9 cellular contexts compared by ENCODE assay signal in genomic region chr11:61963282-61964057, GRCh38. TPM values are rescaled to one million over a fixed set of nuclear protein-coding genes. Genes with fewer than 3 reads are reported as not detected.
DNase-seq lines count a peak whose midpoint lies in the region; TF ChIP-seq lines count a peak whose summit lies in the region.
"Had no signal": no experiment of that assay in that cellular context is flagged by ENCODE, and none has a peak within 500 bp of the region (broad histone marks: within the 10 kb centered on the region; RNA-seq: fewer than 3 reads in every experiment).

No MANE protein-coding gene starts in this region.

- peak in 1 of 2 experiments; percentile 81 for DNase-seq in PC-9
- DNase-seq in choroid plexus epithelial cell (ENCODE audit: low read depth) = peak; percentile 73
- peak; percentile 64 for DNase-seq in mesenteric fat pad (ENCODE audit: low spot score)
- peak in 1 of 2 donors; percentile 83 for DNase-seq in vagina (ENCODE audit: extremely low spot score in 2 of 2)
- DNase-seq in NCI-H2196 (lab: John Stamatoyannopoulos, UW; ENCODE audit: unreplicated experiment) = no peak
- no peak for DNase-seq in HEK293T (ENCODE audit: extremely low spot score)
- DNase-seq in activated gamma-delta T cell (lab: John Stamatoyannopoulos, UW) = no peak

- H3K27me3 ChIP-seq in PC-9 (ENCODE audit: insufficient read depth, low read depth) (no peaks in the 10 kb centered on the region), vagina (no peaks in the 10 kb centered on the region)

- H2AFZ ChIP-seq in PC-9 = no peak overlapping the region

- peaks cover 34% of the 10 kb centered on the region for H4K20me1 ChIP-seq in PC-9 (ENCODE audit: insufficient read depth)

- H3K4me2 ChIP-seq in PC-9 = peak overlapping the region; percentile 99

- no peak for TF ChIP-seq POLR2A in vagina (IDR thresholded peaks at IDR 0.05)

- H3K9me3 ChIP-seq in PC-9 (ENCODE audit: insufficient read depth, low read depth) (no peaks in the 10 kb centered on the region), vagina (no peaks in the 10 kb centered on the region)

- H3K9me2 ChIP-seq in PC-9 (ENCODE audit: insufficient read depth) = no peaks in the 10 kb centered on the region

- TF ChIP-seq CTCF in PC-9 (conservative IDR thresholded peaks at IDR 0.05) (no peak), choroid plexus epithelial cell (conservative IDR thresholded peaks at IDR 0.05; ENCODE audit: low read depth, low read length) (no peak), vagina (IDR thresholded peaks at IDR 0.05) (no peak)

- H3K4me1 ChIP-seq in PC-9 (replicated peaks; ENCODE audit: insufficient read depth) (peaks cover 54% of the 10 kb centered on the region), vagina (peaks cover 66% of the 10 kb centered on the region)

- intact Hi-C loops in PC-9 (cut with micrococcal nuclease; ENCODE audit: unreplicated experiment) (loop anchor here (2.0 to 5.0 kb wide), 2 partner anchors 66 to 91 kb away; no protein-coding TSS in a partner anchor), vagina (cut with DNase I) (no loop called here)

- H3F3A ChIP-seq in PC-9 (ENCODE audit: insufficient read depth, low read depth) = peaks cover 85% of the 10 kb centered on the region

- H3K4me3 ChIP-seq in GM08714 (ENCODE audit: low read length) = peak overlapping the region; percentile 13; the same call in 1 of the 2 replicates
- H3K4me3 ChIP-seq in PC-9 = peak overlapping the region; percentile 97
- H3K4me3 ChIP-seq in choroid plexus epithelial cell (ENCODE audit: low read depth, low read length) = peak overlapping the region; percentile 78
- H3K4me3 ChIP-seq in vagina = no peak overlapping the region

- H3K36me3 ChIP-seq in PC-9 (ENCODE audit: low read depth) (peaks cover 31% of the 10 kb centered on the region), vagina (peaks cover 0 to 30% of the 10 kb centered on the region in 2 donors)

- POLR2A ChIA-PET in PC-9 (lab: Charles Lee; ENCODE audit: unreplicated experiment) = interaction anchor here (0.7 kb wide), 1 partner anchor 91 kb away, joined by 4 read pairs; no protein-coding TSS in a partner anchor
- POLR2A ChIA-PET in HEK293T (lab: Yijun Ruan, JAX) = interaction anchor here (0.8 to 1.4 kb wide), 6 partner anchors 9 to 62 kb away, joined by 3 to 5 read pairs (median 3); no protein-coding TSS in a partner anchor

- CTCF ChIA-PET in PC-9 (lab: Charles Lee) = no interaction called here
- CTCF ChIA-PET in HEK293T (lab: Yijun Ruan, JAX) = interaction anchor here (0.6 kb wide), 2 partner anchors 66 to 95 kb away, joined by 3 to 5 read pairs; no protein-coding TSS in a partner anchor

- H3K27ac ChIP-seq in PC-9 = peak overlapping the region; percentile 99
- peak overlapping the region; percentile 99 for H3K27ac ChIP-seq in vagina

- H3K79me2 ChIP-seq in PC-9 (ENCODE audit: low read depth) = peaks cover 49% of the 10 kb centered on the region

- no TSS peak for BruUV-seq in PC-9 (replicated peaks; lab: Mats Ljungman, UMichigan)

TF ChIP-seq in HEK293T, 16 proteins besides CTCF, POLR2A, EP300 and RAD21:
- TF ChIP-seq FOXA1 (IDR thresholded peaks at IDR 0.05) = no peak
- TF ChIP-seq ARNT (IDR thresholded peaks at IDR 0.05) = no peak
- no peak for TF ChIP-seq FOXM1 (IDR thresholded peaks at IDR 0.05; ENCODE audit: borderline replicate concordance)
- TF ChIP-seq TARDBP (IDR thresholded peaks at IDR 0.05) = no peak
- TF ChIP-seq BHLHE40 (IDR thresholded peaks at IDR 0.05; ENCODE audit: borderline replicate concordance) = no peak
- no peak for TF ChIP-seq L3MBTL2 (conservative IDR thresholded peaks at IDR 0.05)
- no peak for TF ChIP-seq FOXK2 (IDR thresholded peaks at IDR 0.05)
- TF ChIP-seq CTBP1 (IDR thresholded peaks at IDR 0.05; ENCODE audit: borderline replicate concordance) = no peak
- TF ChIP-seq ELF4 (IDR thresholded peaks at IDR 0.05) = no peak; the same call in 1 of the 2 replicates
- no peak for TF ChIP-seq LEF1 (IDR thresholded peaks at IDR 0.05; ENCODE audit: borderline replicate concordance)
- TF ChIP-seq SP1 (IDR thresholded peaks at IDR 0.05) = no peak
- TF ChIP-seq HDGF (IDR thresholded peaks at IDR 0.05; ENCODE audit: borderline replicate concordance) = no peak
- TF ChIP-seq NFRKB (IDR thresholded peaks at IDR 0.05) = no peak
- no peak; the same call in 1 of the 2 replicates for TF ChIP-seq ZNF384 (IDR thresholded peaks at IDR 0.05)
- TF ChIP-seq PKNOX1 (IDR thresholded peaks at IDR 0.05) = no peak
- TF ChIP-seq SUZ12 (IDR thresholded peaks at IDR 0.05) = no peak

RNA-seq across cellular contexts. Expression of gene FTH1, which starts 4.0 kb away (rescaled TPM):
- 6,804 and 8,986 TPM in 2 replicates for total RNA-seq in PC-9 (2021)
- 7,690 TPM for total RNA-seq in mesenteric fat pad
- 2,421 TPM for total RNA-seq in vagina

RNA-seq across cellular contexts. Expression of gene BEST1, which starts 13.3 kb away (rescaled TPM):
- 0.81 and 1.2 TPM in 2 replicates for total RNA-seq in PC-9 (2021)
- 13.2 TPM for total RNA-seq in mesenteric fat pad
- 4.4 TPM for total RNA-seq in vagina
- total RNA-seq: HT1080 had no signal

RNA-seq across cellular contexts. Expression of gene RAB3IL1, which starts 46.1 kb away (rescaled TPM):
- 4.4 and 10.4 TPM in 2 replicates for total RNA-seq in PC-9 (2021)
- total RNA-seq in mesenteric fat pad = 36.5 TPM
- 32.2 TPM for total RNA-seq in vagina

Comparison
In these comparisons a context has a peak if more than half of its experiments do, and no peak if none do; other contexts are left out.
1. H3K4me3 ChIP-seq: peak in GM08714 (single experiment), PC-9 (single experiment) and choroid plexus epithelial cell (single experiment); none in vagina (0 of 2).
2. DNase-seq: peak in choroid plexus epithelial cell (single experiment) and mesenteric fat pad (single experiment); none in NCI-H2196 (single experiment), HEK293T (single experiment) and activated gamma-delta T cell (single experiment).